11 cellular contexts compared by ENCODE assay signal in genomic region chr13:76894401-76895110, GRCh38. TPM values are rescaled to one million over a fixed set of nuclear protein-coding genes. Genes with fewer than 3 reads are reported as not detected.
DNase-seq lines count a peak whose midpoint lies in the region; ATAC-seq lines count a peak whose summit lies in the region.
"Had no signal": no experiment of that assay in that cellular context is flagged by ENCODE, and none has a peak within 500 bp of the region (broad histone marks: within the 10 kb centered on the region; RNA-seq: fewer than 3 reads in every experiment).

No MANE protein-coding gene starts in this region.

- H3K9me3 ChIP-seq in right cardiac atrium (ENCODE audit: control insufficient read depth, low read length), result no peaks in the 10 kb centered on the region

- H3K4me3 ChIP-seq in right cardiac atrium (ENCODE audit: low read length), result no peak overlapping the region

- no peaks in the 10 kb centered on the region for H3K27me3 ChIP-seq in right cardiac atrium (ENCODE audit: control insufficient read depth, insufficient read depth)

- 67% methylated on average over 2 of the region's 2 CpGs for WGBS in right cardiac atrium

- H3K27ac ChIP-seq in right cardiac atrium (ENCODE audit: low read length), result no peak overlapping the region

- no peaks in the 10 kb centered on the region for H3K4me1 ChIP-seq in right cardiac atrium (ENCODE audit: control insufficient read depth, insufficient read depth, low read length)

- peak; percentile 50 for ATAC-seq in Right ventricle myocardium inferior
- ATAC-seq in right cardiac atrium, result no peak
- peak; percentile 83 for ATAC-seq in GM21825 (IDR thresholded peaks at IDR 0.05; ENCODE audit: unreplicated experiment)
- ATAC-seq in sciatic nerve, result peak; percentile 71
- ATAC-seq: naive thymus-derived CD4-positive, alpha-beta T cell had no signal

- intact Hi-C loops in Right ventricle myocardium inferior (cut with DNase I), result no loop called here
- intact Hi-C loops in right cardiac atrium (cut with DNase I), result no loop called here
- intact Hi-C loops in sciatic nerve (cut with DNase I), result no loop called here

- DNase-seq in Right ventricle myocardium inferior (ENCODE audit: missing footprints) (no peak), right cardiac atrium (no peak), Kasumi-1 (lab: John Stamatoyannopoulos, UW) (peak; percentile 72 to 84), sciatic nerve (ENCODE audit: low spot score) (no peak), NCI-H2081 treated with DMSO at 0.1 percent for 48 hours (lab: John Stamatoyannopoulos, UW) (no peak), NCI-H2029 (lab: John Stamatoyannopoulos, UW) (no peak)
- DNase-seq in activated CD4-positive, alpha-beta T cell treated with anti-CD3 and anti-CD28 coated beads, Interleukin-2, amount 50 U/mL, for 48 hours, result no peak
- DNase-seq: naive thymus-derived CD4-positive, alpha-beta T cell; NCI-H1436 had no signal

RNA-seq across cellular contexts. Expression of gene KCTD12, which starts 8.4 kb away (rescaled TPM):
- total RNA-seq in Right ventricle myocardium inferior (42.8 TPM), right cardiac atrium (10 to 100 TPM; 37.1 to 57.8 (median 42.0) TPM), sciatic nerve (202 TPM)
- 15.6 TPM for polyA plus RNA-seq in right cardiac atrium

RNA-seq across cellular contexts. Expression of gene ACOD1, which starts 53.8 kb away (rescaled TPM):
- total RNA-seq in Right ventricle myocardium inferior, result not detected
- total RNA-seq in right cardiac atrium, result not detected
- polyA plus RNA-seq in right cardiac atrium, result not detected
- not detected for total RNA-seq in sciatic nerve
- total RNA-seq: cardiac septum; naive thymus-derived CD4-positive, alpha-beta T cell had no signal
- polyA plus RNA-seq: naive thymus-derived CD4-positive, alpha-beta T cell had no signal

Comparison
In these comparisons a context has a peak if more than half of its experiments do, and no peak if none do; other contexts are left out.
1. ATAC-seq: peak in Right ventricle myocardium inferior (single experiment), GM21825 (single experiment) and sciatic nerve (single experiment); none in right cardiac atrium (0 of 2).
2. DNase-seq: peak in Kasumi-1 (2 of 2); none in Right ventricle myocardium inferior (single experiment), right cardiac atrium (0 of 3), sciatic nerve (single experiment), activated CD4-positive, alpha-beta T cell treated with anti-CD3 and anti-CD28 coated beads, Interleukin-2, amount 50 U/mL, for 48 hours (0 of 2), NCI-H2081 treated with DMSO at 0.1 percent for 48 hours (single experiment) and NCI-H2029 (single experiment).